Comparison of ENCODE assay signal across 6 cellular contexts in genomic region chr4:6532658-6533057, GRCh38.
"Had no signal": no experiment of that assay in that cellular context is flagged by ENCODE, and none has a peak within 500 bp of the region (broad histone marks: within the 10 kb centered on the region; RNA-seq: fewer than 3 reads in every experiment).

No MANE protein-coding gene starts in this region.

- H3K4me3 ChIP-seq: GM23338 had no signal

- DNase-seq: H9, HCEC 1CT had no signal

- H3K4me2 ChIP-seq: GM23338 had no signal

- H2AFZ ChIP-seq: GM23338 had no signal

- H3K27ac ChIP-seq: HL-60 had no signal

- ATAC-seq: GM23338, HepG2 had no signal

- H3K36me3 Mint-ChIP-seq: IgD-negative memory B cell had no signal

- H3K27ac Mint-ChIP-seq: GM23338, H9, IgD-negative memory B cell had no signal

- H3K4me1 Mint-ChIP-seq: IgD-negative memory B cell had no signal

- H3K4me3 Mint-ChIP-seq: GM23338, H9, IgD-negative memory B cell had no signal

- H3K9me3 Mint-ChIP-seq: GM23338 had no signal
